Comparison of ENCODE assay signal across 28 cellular contexts in genomic region chr2:212465456-212465855, GRCh38.
"Had no signal": no experiment of that assay in that cellular context is flagged by ENCODE, and none has a peak within 500 bp of the region (broad histone marks: within the 10 kb centered on the region; RNA-seq: fewer than 3 reads in every experiment).

No MANE protein-coding gene starts in this region.

- H3K4me1 ChIP-seq: esophagus squamous epithelium, left lung, lower lobe of right lung, parathyroid adenoma, psoas muscle, stomach, thyroid gland, upper lobe of left lung had no signal

- DNase-seq: activated B cell treated with CpG ODN at 0.5 μM for 24 hours; activated CD4-positive, alpha-beta T cell treated with anti-CD3 and anti-CD28 coated beads, Interleukin-2, amount 50 U/mL, for 1 hour; activated naive CD4-positive, alpha-beta T cell; activated T-cell treated with anti-CD3 and anti-CD28 coated beads for 4 hours; activated T-cell treated with anti-CD3 and anti-CD28 coated beads, Interleukin-2, amount 50 U/mL, for 72 hours; anterior cingulate cortex; dermis blood vessel endothelial cell; effector CD4-positive, alpha-beta T cell; esophagus squamous epithelium; foreskin melanocyte; left lung; lower lobe of right lung; mesenchymal stem cell; naive thymus-derived CD8-positive, alpha-beta T cell; nucleus accumbens; psoas muscle; stimulated activated CD4-positive, alpha-beta T cell treated with anti-CD3 and anti-CD28 coated beads, Interleukin-15, amount 100 ng/mL, for 24 hours; stimulated activated CD4-positive, alpha-beta T cell treated with anti-CD3 and anti-CD28 coated beads, Interleukin-2, amount 100 ng/mL, for 24 hours; stimulated activated naive B cell treated with anti-CD40 and anti-IgM and Interleukin-4, amounts not matched to agents 10 μg/mL and 1 μg/mL and 100 μg/mL, for 72 hours; stomach; thyroid gland; upper lobe of left lung had no signal

- H3K79me2 ChIP-seq: parathyroid adenoma had no signal

- H3K4me2 ChIP-seq: smooth muscle cell had no signal

- ATAC-seq: activated naive CD4-positive, alpha-beta T cell treated with anti-CD3 and anti-CD28 coated beads, Interleukin-2, amount 50 U/mL, for 72 hours; activated T-cell treated with anti-CD3 and anti-CD28 coated beads, Interleukin-2, amount 50 U/mL, for 72 hours; left lung; lower lobe of right lung; naive thymus-derived CD8-positive, alpha-beta T cell; psoas muscle; stimulated activated naive B cell treated with anti-CD40 and anti-IgM and Interleukin-4, amounts not matched to agents 10 μg/mL and 1 μg/mL and 100 μg/mL, for 72 hours had no signal

- H3K4me3 Mint-ChIP-seq: activated B cell treated with CpG ODN at 0.5 μM for 24 hours; activated T-cell treated with anti-CD3 and anti-CD28 coated beads, Interleukin-2, amount 50 U/mL, for 72 hours; central memory CD8-positive, alpha-beta T cell; naive thymus-derived CD8-positive, alpha-beta T cell; neural crest cell; stimulated activated naive B cell treated with anti-CD40 and anti-IgM and Interleukin-4, amounts not matched to agents 10 μg/mL and 1 μg/mL and 100 μg/mL, for 72 hours had no signal

- H3K4me1 Mint-ChIP-seq: activated B cell treated with CpG ODN at 0.5 μM for 24 hours; central memory CD8-positive, alpha-beta T cell; naive thymus-derived CD8-positive, alpha-beta T cell; neural crest cell; stimulated activated naive B cell treated with anti-CD40 and anti-IgM and Interleukin-4, amounts not matched to agents 10 μg/mL and 1 μg/mL and 100 μg/mL, for 72 hours had no signal

- H3K27ac Mint-ChIP-seq: activated B cell treated with CpG ODN at 0.5 μM for 24 hours; activated naive CD4-positive, alpha-beta T cell treated with anti-CD3 and anti-CD28 coated beads, Interleukin-2, amount 50 U/mL, for 72 hours; activated T-cell treated with anti-CD3 and anti-CD28 coated beads, Interleukin-2, amount 50 U/mL, for 72 hours; naive thymus-derived CD8-positive, alpha-beta T cell; stimulated activated naive B cell treated with anti-CD40 and anti-IgM and Interleukin-4, amounts not matched to agents 10 μg/mL and 1 μg/mL and 100 μg/mL, for 72 hours had no signal

- H3K36me3 Mint-ChIP-seq: activated naive CD4-positive, alpha-beta T cell treated with anti-CD3 and anti-CD28 coated beads, Interleukin-2, amount 50 U/mL, for 72 hours; naive thymus-derived CD8-positive, alpha-beta T cell; stimulated activated naive B cell treated with anti-CD40 and anti-IgM and Interleukin-4, amounts not matched to agents 10 μg/mL and 1 μg/mL and 100 μg/mL, for 72 hours had no signal

- H3K36me3 ChIP-seq: esophagus squamous epithelium, left lung, lower lobe of right lung, stomach, thyroid gland, upper lobe of left lung had no signal

- H3K27me3 Mint-ChIP-seq: activated B cell treated with CpG ODN at 0.5 μM for 24 hours; central memory CD8-positive, alpha-beta T cell; naive thymus-derived CD8-positive, alpha-beta T cell; stimulated activated naive B cell treated with anti-CD40 and anti-IgM and Interleukin-4, amounts not matched to agents 10 μg/mL and 1 μg/mL and 100 μg/mL, for 72 hours had no signal

- H3K4me3 ChIP-seq: esophagus squamous epithelium, left lung, lower lobe of right lung, psoas muscle, smooth muscle cell, stomach, thyroid gland, upper lobe of left lung had no signal

- H3K9me3 ChIP-seq: lower lobe of right lung, thyroid gland, upper lobe of left lung had no signal

- H2AFZ ChIP-seq: parathyroid adenoma had no signal

- H3K27ac ChIP-seq: epithelial cell of prostate, esophagus squamous epithelium, left lung, lower lobe of right lung, parathyroid adenoma, psoas muscle, stomach, thyroid gland, upper lobe of left lung had no signal

- H3K27me3 ChIP-seq: esophagus squamous epithelium, left lung, stomach, thyroid gland, upper lobe of left lung had no signal
